ENCODE assay signal across 1 cellular context in genomic region chr12:3098436-3098835, GRCh38.
TF ChIP-seq lines count a peak whose summit lies in the region.

No MANE protein-coding gene starts in this region.

TF ChIP-seq in endothelial cell of umbilical vein, 7 proteins besides CTCF, POLR2A, EP300 and RAD21:
- TF ChIP-seq MYC (IDR thresholded peaks at IDR 0.05; ENCODE audit: low read depth, low read length) (no peak), MAX (IDR thresholded peaks at IDR 0.05; ENCODE audit: insufficient read depth, insufficient read length) (no peak), FOS (IDR thresholded peaks at IDR 0.05; ENCODE audit: borderline replicate concordance, insufficient read depth, low read length) (no peak), JUN (IDR thresholded peaks at IDR 0.05; ENCODE audit: borderline replicate concordance, insufficient read depth, insufficient read length, low read depth) (no peak)
